Comparison of ENCODE assay signal across 8 cellular contexts in genomic region chr20:54208492-54209044, GRCh38. TPM values are rescaled to one million over a fixed set of nuclear protein-coding genes. Genes with fewer than 3 reads are reported as not detected.
A peak's percentile ranks its signal among the peaks of the same experiment; 100 is the strongest.
DNase-seq lines count a peak whose midpoint lies in the region; ATAC-seq and TF ChIP-seq lines count a peak whose summit lies in the region.

No MANE protein-coding gene starts in this region.

- no peaks in the 10 kb centered on the region for H3K27me3 ChIP-seq in SJSA1 (replicated peaks)
- H3K27me3 ChIP-seq in muscle layer of duodenum (ENCODE audit: low read depth, low read length), result no peaks in the 10 kb centered on the region

- no peaks in the 10 kb centered on the region for H3K9me3 Mint-ChIP-seq in effector memory CD8-positive, alpha-beta T cell

- H3K4me1 Mint-ChIP-seq in effector memory CD8-positive, alpha-beta T cell (ENCODE audit: low read depth in 2 of 2), result peaks cover 17 to 19% of the 10 kb centered on the region in 2 donors

- peaks cover 9% of the 10 kb centered on the region; the same call in 1 of the 2 replicates for H3K4me1 ChIP-seq in SJSA1 (replicated peaks)
- H3K4me1 ChIP-seq in muscle layer of duodenum (ENCODE audit: control insufficient read depth in 1 of 2, insufficient read depth in 2 of 2, low read length in 2 of 2), result peaks cover 9 to 27% of the 10 kb centered on the region in 2 donors

- peak overlapping the region; percentile 90 to 91 for H3K4me3 Mint-ChIP-seq in effector memory CD8-positive, alpha-beta T cell

- H3K9me3 ChIP-seq in SJSA1 (replicated peaks) (no peaks in the 10 kb centered on the region), muscle layer of duodenum (ENCODE audit: control insufficient read depth in 1 of 2, low read length in 2 of 2) (no peaks in the 10 kb centered on the region)

- peaks cover 2% of the 10 kb centered on the region for H3K36me3 Mint-ChIP-seq in effector memory CD8-positive, alpha-beta T cell (ENCODE audit: insufficient read depth)

- peaks cover 6 to 7% of the 10 kb centered on the region in 2 donors for H3K27me3 Mint-ChIP-seq in effector memory CD8-positive, alpha-beta T cell

- DNase-seq in ACHN (peak; percentile 22), GM12865 (ENCODE audit: low read depth) (peak; percentile 23), SJSA1 (ENCODE audit: low read depth in 1 of 2, low spot score in 2 of 2) (peak in 1 of 2 experiments; percentile 59), NCI-H2081 treated with DMSO at 0.1 percent for 48 hours (lab: John Stamatoyannopoulos, UW) (no peak)
- DNase-seq in effector memory CD8-positive, alpha-beta T cell, result no peak

- H3K4me3 ChIP-seq in GM12865 (ENCODE audit: low read depth, low read length) (peak overlapping the region; percentile 77), SJSA1 (peak overlapping the region; percentile 91), muscle layer of duodenum (ENCODE audit: low read depth in 1 of 2, low read length in 2 of 2) (peak overlapping the region; percentile 74 to 95)

- ATAC-seq in HG03060 (IDR thresholded peaks at IDR 0.05; ENCODE audit: low read depth, unreplicated experiment) (peak; percentile 18), HG02840 (IDR thresholded peaks at IDR 0.05; ENCODE audit: low FRiP score, unreplicated experiment) (no peak)
- ATAC-seq in effector memory CD8-positive, alpha-beta T cell (replicated peaks), result no peak

- H3K27ac ChIP-seq in SJSA1, result peak overlapping the region; percentile 100
- peak overlapping the region; percentile 25 for H3K27ac ChIP-seq in muscle layer of duodenum (ENCODE audit: low read length)

- in situ Hi-C loops in ACHN (cut with HindIII; ENCODE audit: low pct_ligation_motif_present, low pct_unique_long_range_greater_than_20kb, low sequenced_read_pairs), result no loop called here

- TF ChIP-seq CTCF in GM12865 (IDR thresholded peaks at IDR 0.05; ENCODE audit: insufficient read depth, low read depth, low read length, missing control alignments), result no peak

- peak overlapping the region; percentile 100 for H3K27ac Mint-ChIP-seq in effector memory CD8-positive, alpha-beta T cell

- H3K36me3 ChIP-seq in SJSA1 (peaks cover 10% of the 10 kb centered on the region), muscle layer of duodenum (ENCODE audit: control insufficient read depth in 1 of 2, insufficient read depth in 2 of 2, low read length in 2 of 2) (peaks cover 0 to 5% of the 10 kb centered on the region in 2 donors)

RNA-seq across cellular contexts. Expression of gene PFDN4, which starts 0.7 kb away (rescaled TPM):
- total RNA-seq in SJSA1 (2014; rRNA removed; shearing (Covaris generic)), result 135 and 229 TPM in 2 replicates

RNA-seq across cellular contexts. Expression of gene CYP24A1, which starts 34.8 kb away (rescaled TPM):
- total RNA-seq in SJSA1 (2014; rRNA removed; shearing (Covaris generic)), result not detected in 2 replicates

Comparison
In these comparisons a context has a peak if more than half of its experiments do, and no peak if none do; other contexts are left out.
1. DNase-seq: peak in ACHN (single experiment) and GM12865 (single experiment); none in effector memory CD8-positive, alpha-beta T cell (0 of 3) and NCI-H2081 treated with DMSO at 0.1 percent for 48 hours (single experiment).
2. Peak in every context shown above with its lines, with median percentiles within 50 percentile points of each other: H3K4me3 ChIP-seq.